ENCODE assay signal across 8 cellular contexts in genomic region chr7:131688738-131689661, GRCh38.
DNase-seq lines count a peak whose midpoint lies in the region; ATAC-seq, FAIRE-seq and TF ChIP-seq lines count a peak whose summit lies in the region.

No MANE protein-coding gene starts in this region.

- peak; percentile 96 for TF ChIP-seq CTCF in choroid plexus epithelial cell (conservative IDR thresholded peaks at IDR 0.05; ENCODE audit: low read depth, low read length)
- peak; percentile 95 for TF ChIP-seq CTCF in liver (IDR thresholded peaks at IDR 0.05; ENCODE audit: low read depth, low read length, missing input control)

- peak; percentile 87 to 93 for TF ChIP-seq RAD21 in liver (IDR thresholded peaks at IDR 0.05)

- H3K9ac ChIP-seq in liver (ENCODE audit: low read depth in 1 of 2, low read length in 2 of 2), result no peak overlapping the region

- no peak for ATAC-seq in GM18861 (IDR thresholded peaks at IDR 0.05; ENCODE audit: unreplicated experiment)

- 54% methylated on average over 12 of the region's 12 CpGs for WGBS in liver

- in situ Hi-C loops in Caki2 (cut with HindIII; ENCODE audit: low pct_unique_long_range_greater_than_20kb, low sequenced_read_pairs), result no loop called here

- TF ChIP-seq POLR2A in H54 (IDR thresholded peaks at IDR 0.05; ENCODE audit: low read depth, low read length), result no peak

- peaks cover 0 to 15% (median 3%) of the 10 kb centered on the region in 4 donors for H3K27me3 ChIP-seq in liver (ENCODE audit: control insufficient read depth in 4 of 4, insufficient read depth in 4 of 4, low read length in 3 of 4)

- H3K4me3 ChIP-seq in choroid plexus epithelial cell (ENCODE audit: low read depth, low read length) (no peak overlapping the region), liver (ENCODE audit: low read depth in 1 of 3, low read length in 3 of 3) (no peak overlapping the region)

- H3K9me3 ChIP-seq in liver (ENCODE audit: control insufficient read depth in 4 of 4, low read length in 3 of 4), result no peaks in the 10 kb centered on the region

- no peak overlapping the region for H3K27ac ChIP-seq in liver (ENCODE audit: low read depth in 1 of 2, low read length in 2 of 2)

- no peaks in the 10 kb centered on the region for H3K4me1 ChIP-seq in liver (ENCODE audit: control insufficient read depth in 4 of 4, insufficient read depth in 4 of 4, low read length in 3 of 4)

- H3K36me3 ChIP-seq in liver (ENCODE audit: control insufficient read depth in 4 of 4, insufficient read depth in 3 of 4, low read depth in 1 of 4, low read length in 3 of 4), result no peaks in the 10 kb centered on the region

- peak; percentile 21 for DNase-seq in Caki2 (ENCODE audit: low read depth)
- peak; percentile 91 for DNase-seq in H54 (ENCODE audit: insufficient read length, low spot score)
- DNase-seq in NCI-H2196 (lab: John Stamatoyannopoulos, UW; ENCODE audit: unreplicated experiment), result peak; percentile 70
- DNase-seq in activated CD4-positive, alpha-beta T cell treated with anti-CD3 and anti-CD28 coated beads for 4 hours, result peak; percentile 36 to 60
- DNase-seq in choroid plexus epithelial cell (ENCODE audit: low read depth), result peak; percentile 71
- DNase-seq in stimulated activated CD8-positive, alpha-beta memory T cell treated with anti-CD3 and anti-CD28 coated beads, Interleukin-12 subunit alpha, Interleukin-12 subunit beta, amount 100 ng/mL, for 1 hour (ENCODE audit: low read depth), result peak; percentile 32

- no peak for FAIRE-seq in H54 (lab: Jason Lieb, UNC)

TF ChIP-seq in liver, 16 proteins besides CTCF, POLR2A, EP300 and RAD21:
- TF ChIP-seq HNF4A (conservative IDR thresholded peaks at IDR 0.05), result no peak
- no peak for TF ChIP-seq HNF4G (IDR thresholded peaks at IDR 0.05)
- no peak for TF ChIP-seq JUND (IDR thresholded peaks at IDR 0.05)
- no peak for TF ChIP-seq REST (IDR thresholded peaks at IDR 0.05)
- TF ChIP-seq FOXA2 (IDR thresholded peaks at IDR 0.05), result no peak
- TF ChIP-seq FOXA1 (IDR thresholded peaks at IDR 0.05), result no peak

Comparison
In these comparisons a context has a peak if more than half of its experiments do, and no peak if none do; other contexts are left out.
1. DNase-seq: peak in every context shown above with its lines; median percentile 91 in H54; 71 in choroid plexus epithelial cell; 70 in NCI-H2196; 48 in activated CD4-positive, alpha-beta T cell treated with anti-CD3 and anti-CD28 coated beads for 4 hours; 32 in stimulated activated CD8-positive, alpha-beta memory T cell treated with anti-CD3 and anti-CD28 coated beads, Interleukin-12 subunit alpha, Interleukin-12 subunit beta, amount 100 ng/mL, for 1 hour; 21 in Caki2.